1 cellular context compared by ENCODE assay signal in genomic region chrX:96684339-96685204, GRCh38.
TF ChIP-seq lines count a peak whose summit lies in the region.

TSS of gene DIAPH2 (plus strand) at chrX:96684842.

TF ChIP-seq in HepG2, 621 proteins besides CTCF, POLR2A, EP300 and RAD21 (continued from another document and continues in another):
- TF ChIP-seq ZNF33B (CRISPR knock-in tag; IDR thresholded peaks at IDR 0.05) (no peak), SP5 (CRISPR knock-in tag; IDR thresholded peaks at IDR 0.05; ENCODE audit: borderline replicate concordance, low read depth) (no peak), CEBPG (CRISPR knock-in tag; IDR thresholded peaks at IDR 0.05) (no peak), HIC2 (CRISPR knock-in tag; IDR thresholded peaks at IDR 0.05; ENCODE audit: low read depth) (no peak), MIXL1 (CRISPR knock-in tag; IDR thresholded peaks at IDR 0.05) (no peak), ZFP37 (CRISPR knock-in tag; IDR thresholded peaks at IDR 0.05; ENCODE audit: borderline replicate concordance) (no peak), JUN (CRISPR knock-in tag; IDR thresholded peaks at IDR 0.05) (no peak), NFAT5 (CRISPR knock-in tag; IDR thresholded peaks at IDR 0.05) (no peak), ZEB1 (IDR thresholded peaks at IDR 0.05; ENCODE audit: insufficient replicate concordance, low read depth) (no peak), ZNF234 (CRISPR knock-in tag; conservative IDR thresholded peaks at IDR 0.05) (no peak), IRF2 (CRISPR knock-in tag; IDR thresholded peaks at IDR 0.05) (no peak), NR0B2 (CRISPR knock-in tag; IDR thresholded peaks at IDR 0.05) (no peak), GPN1 (CRISPR knock-in tag; IDR thresholded peaks at IDR 0.05; ENCODE audit: borderline replicate concordance) (no peak), RXRA (CRISPR knock-in tag; IDR thresholded peaks at IDR 0.05) (no peak), XBP1 (CRISPR knock-in tag; IDR thresholded peaks at IDR 0.05) (no peak), KDM6A (CRISPR knock-in tag; IDR thresholded peaks at IDR 0.05; ENCODE audit: low read depth) (no peak), ZHX1 (CRISPR knock-in tag; IDR thresholded peaks at IDR 0.05; ENCODE audit: low read depth) (no peak), IKZF5 (CRISPR knock-in tag; IDR thresholded peaks at IDR 0.05) (no peak), SMAD9 (CRISPR knock-in tag; IDR thresholded peaks at IDR 0.05) (no peak), HOXA3 (CRISPR knock-in tag; IDR thresholded peaks at IDR 0.05) (no peak), LBX2 (CRISPR knock-in tag; IDR thresholded peaks at IDR 0.05; ENCODE audit: borderline replicate concordance) (no peak), KAT2B (IDR thresholded peaks at IDR 0.05; ENCODE audit: borderline replicate concordance, low read depth, low read length) (no peak), GATAD2A (CRISPR knock-in tag; IDR thresholded peaks at IDR 0.05) (no peak), ZNF326 (CRISPR knock-in tag; IDR thresholded peaks at IDR 0.05; ENCODE audit: borderline replicate concordance) (no peak), KDM5B (CRISPR knock-in tag; IDR thresholded peaks at IDR 0.05; ENCODE audit: borderline replicate concordance) (no peak), PRPF4 (IDR thresholded peaks at IDR 0.05; ENCODE audit: low read depth, low read length, poor library complexity, severe bottlenecking) (no peak), ZNF75D (CRISPR knock-in tag; IDR thresholded peaks at IDR 0.05; ENCODE audit: borderline replicate concordance) (no peak), ZNF577 (CRISPR knock-in tag; IDR thresholded peaks at IDR 0.05; ENCODE audit: borderline replicate concordance, low read depth) (no peak), NONO (IDR thresholded peaks at IDR 0.05) (no peak), NONO (CRISPR knock-in tag; conservative IDR thresholded peaks at IDR 0.05) (no peak), ZNF776 (CRISPR knock-in tag; IDR thresholded peaks at IDR 0.05) (no peak), TRAFD1 (CRISPR knock-in tag; IDR thresholded peaks at IDR 0.05; ENCODE audit: borderline replicate concordance) (no peak), BRCA1 (CRISPR knock-in tag; IDR thresholded peaks at IDR 0.05) (no peak), ZNF746 (CRISPR knock-in tag; IDR thresholded peaks at IDR 0.05) (no peak), HMG20A (CRISPR knock-in tag; IDR thresholded peaks at IDR 0.05; ENCODE audit: borderline replicate concordance) (no peak), IRF9 (CRISPR knock-in tag; IDR thresholded peaks at IDR 0.05; ENCODE audit: borderline replicate concordance) (peak; percentile 27; the same call in 1 of the 2 replicates), JUNB (CRISPR knock-in tag; IDR thresholded peaks at IDR 0.05; ENCODE audit: borderline replicate concordance) (no peak), TRIM24 (CRISPR knock-in tag; IDR thresholded peaks at IDR 0.05) (no peak), ZNF713 (CRISPR knock-in tag; IDR thresholded peaks at IDR 0.05) (no peak), ZNF280B (CRISPR knock-in tag; IDR thresholded peaks at IDR 0.05; ENCODE audit: borderline replicate concordance) (no peak)
